ENCODE assay signal across 16 cellular contexts in the genomic region with DNA sequence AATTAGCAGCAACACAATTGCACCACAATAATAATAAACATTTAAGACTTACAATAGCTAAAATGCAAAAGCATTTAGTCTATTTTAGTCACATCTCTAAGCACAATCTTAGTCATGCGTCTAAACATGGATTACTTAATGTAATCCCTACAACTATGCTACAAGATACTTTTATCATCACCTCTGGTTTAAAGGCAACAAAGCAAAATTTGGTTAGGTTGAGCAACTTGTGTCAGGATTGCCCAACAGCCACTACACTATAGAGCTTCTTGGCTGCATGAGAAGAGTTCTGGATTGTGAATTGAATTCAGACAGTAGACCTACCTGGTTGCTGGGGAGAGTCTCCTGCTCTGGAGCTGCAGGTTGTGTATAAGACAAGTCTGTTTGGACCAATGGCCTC.
DNase-seq lines count a peak whose midpoint lies in the region; ATAC-seq, FAIRE-seq and TF ChIP-seq lines count a peak whose summit lies in the region.
"Had no signal": no experiment of that assay in that cellular context is flagged by ENCODE, and none has a peak within 500 bp of the region (broad histone marks: within the 10 kb centered on the region; RNA-seq: fewer than 3 reads in every experiment).

No MANE protein-coding gene starts in this region.

- no peaks in the 10 kb centered on the region for H3K4me1 Mint-ChIP-seq in activated CD4-positive, alpha-beta T cell treated with anti-CD3 and anti-CD28 coated beads for 36 hours

- H3K4me1 ChIP-seq in HepG2 (ENCODE audit: insufficient read depth, low read length), result no peaks in the 10 kb centered on the region
- H3K4me1 ChIP-seq: SJSA1 had no signal

- H3K27ac ChIP-seq in HepG2 (ENCODE audit: extremely low read length, insufficient read depth, low read length), result no peak overlapping the region
- H3K27ac ChIP-seq: KMS-11, SJSA1 had no signal

- WGBS in HepG2 (ENCODE audit: low lambda C conversion rate), result 73% methylated on average over 1 of the region's 1 CpG

- TF ChIP-seq POLR2A in NB4 (IDR thresholded peaks at IDR 0.05; ENCODE audit: extremely low read depth, insufficient read length), result no peak
- no peak for TF ChIP-seq POLR2A in HepG2 (IDR thresholded peaks at IDR 0.05; ENCODE audit: insufficient read depth in 1 of 2, low read depth in 2 of 2, low read length in 2 of 2)

- H3K4me3 ChIP-seq in NB4 (ENCODE audit: low read depth, low read length), result no peak overlapping the region
- H3K4me3 ChIP-seq in cardiac fibroblast (replicated peaks in 1 of 2; ENCODE audit: low read depth in 2 of 2, low read length in 2 of 2), result no peak overlapping the region
- H3K4me3 ChIP-seq in HepG2 (replicated peaks in 1 of 3; ENCODE audit: insufficient read depth in 1 of 3, low read depth in 2 of 3, low read length in 3 of 3), result no peak overlapping the region
- H3K4me3 ChIP-seq: SJSA1 had no signal

- TF ChIP-seq CTCF in NB4 (IDR thresholded peaks at IDR 0.05; ENCODE audit: low read depth, low read length), result no peak
- TF ChIP-seq CTCF in cardiac fibroblast (IDR thresholded peaks at IDR 0.05; ENCODE audit: low read depth, low read length), result no peak
- no peak for TF ChIP-seq CTCF in HepG2 (CRISPR knock-in tag; IDR thresholded peaks at IDR 0.05)

- in situ Hi-C loops in HepG2 (cut with HindIII; ENCODE audit: extremely low pct_ligation_motif_present, low pct_unique_long_range_greater_than_20kb), result no loop called here

- no peaks in the 10 kb centered on the region for H3K27me3 ChIP-seq in HepG2 (ENCODE audit: control insufficient read depth in 1 of 2, insufficient read depth in 2 of 2, low read length in 2 of 2)
- H3K27me3 ChIP-seq: SJSA1 had no signal

- H3K79me2 ChIP-seq in HepG2 (ENCODE audit: insufficient read depth, low read length), result no peaks in the 10 kb centered on the region

- no peaks in the 10 kb centered on the region for H3K36me3 ChIP-seq in HepG2 (replicated peaks in 1 of 2; ENCODE audit: control insufficient read depth in 1 of 2, insufficient read depth in 2 of 2, low read length in 2 of 2)
- H3K36me3 ChIP-seq: SJSA1 had no signal

- no peaks in the 10 kb centered on the region for H3K36me3 Mint-ChIP-seq in activated CD4-positive, alpha-beta T cell treated with anti-CD3 and anti-CD28 coated beads for 36 hours (ENCODE audit: low read depth)
- H3K36me3 Mint-ChIP-seq: CD8-positive, alpha-beta T cell had no signal

- TF ChIP-seq EP300 in HepG2 (IDR thresholded peaks at IDR 0.05; ENCODE audit: low read depth in 2 of 2, low read length in 2 of 2) (no peak), HepG2 (CRISPR knock-in tag; IDR thresholded peaks at IDR 0.05; ENCODE audit: borderline replicate concordance) (no peak)

- no peak for ATAC-seq in HepG2
- ATAC-seq in activated CD4-positive, alpha-beta T cell treated with anti-CD3 and anti-CD28 coated beads for 36 hours, result no peak
- ATAC-seq: CD8-positive, alpha-beta T cell; PC-3 had no signal

- intact Hi-C loops in HepG2 (cut with micrococcal nuclease; ENCODE audit: unreplicated experiment), result no loop called here
- intact Hi-C loops in activated CD4-positive, alpha-beta T cell treated with anti-CD3 and anti-CD28 coated beads for 36 hours (cut with DNase I, micrococcal nuclease), result no loop called here

- no peaks in the 10 kb centered on the region for H4K20me1 ChIP-seq in HepG2 (ENCODE audit: insufficient read depth, low read length)

- POLR2A ChIA-PET in HepG2 (lab: Yijun Ruan, JAX), result no interaction called here
- POLR2A ChIA-PET in activated CD4-positive, alpha-beta T cell treated with anti-CD3 and anti-CD28 coated beads for 36 hours (lab: Charles Lee), result no interaction called here

- no peak overlapping the region for H3K4me3 Mint-ChIP-seq in activated CD4-positive, alpha-beta T cell treated with anti-CD3 and anti-CD28 coated beads for 36 hours
- H3K4me3 Mint-ChIP-seq: CD8-positive, alpha-beta T cell had no signal

- BruUV-seq in HepG2 (replicated peaks; lab: Mats Ljungman, UMichigan), result no TSS peak

- H2AFZ ChIP-seq in HepG2 (ENCODE audit: low read length), result no peak overlapping the region

- CTCF ChIA-PET in HepG2 (lab: Yijun Ruan, JAX; ENCODE audit: low intra/inter-chr PET ratio, low total read pairs), result no interaction called here
- CTCF ChIA-PET in activated CD4-positive, alpha-beta T cell treated with anti-CD3 and anti-CD28 coated beads for 36 hours (lab: Charles Lee), result no interaction called here

- no peak overlapping the region for H3K9ac ChIP-seq in HepG2 (ENCODE audit: insufficient read depth, low read depth, low read length)
- H3K9ac ChIP-seq: KMS-11 had no signal

- DNase-seq in HCEC 1CT (peak; percentile 45), NB4 (ENCODE audit: low read depth) (peak; percentile 65), cardiac fibroblast (ENCODE audit: low read depth in 2 of 2) (peak; percentile 1 to 42), HepG2 (ENCODE audit: low spot score) (no peak), DMS153 (lab: John Stamatoyannopoulos, UW) (no peak), DMS 273 (lab: John Stamatoyannopoulos, UW; ENCODE audit: unreplicated experiment) (no peak)
- DNase-seq in activated CD4-positive, alpha-beta T cell treated with anti-CD3 and anti-CD28 coated beads for 36 hours, result no peak
- DNase-seq: CD8-positive, alpha-beta T cell; MM.1S; NCI-H1436; NCI-H2029 treated with DMSO at 0.1 percent for 48 hours; NCI-H524; PC-3; SW 1271 had no signal

- no peak overlapping the region for H3K27ac Mint-ChIP-seq in activated CD4-positive, alpha-beta T cell treated with anti-CD3 and anti-CD28 coated beads for 36 hours
- H3K27ac Mint-ChIP-seq: CD8-positive, alpha-beta T cell had no signal

- no peaks in the 10 kb centered on the region for H3K9me3 ChIP-seq in HepG2 (ENCODE audit: low read length)
- H3K9me3 ChIP-seq: SJSA1 had no signal

- no peak for FAIRE-seq in HepG2 (lab: Jason Lieb, UNC)

- no peak overlapping the region for H3K4me2 ChIP-seq in HepG2 (ENCODE audit: low read depth, low read length)
- H3K4me2 ChIP-seq: KMS-11 had no signal

- TF ChIP-seq RAD21 in HepG2 (CRISPR knock-in tag; IDR thresholded peaks at IDR 0.05), result no peak

- H3K27me3 Mint-ChIP-seq in activated CD4-positive, alpha-beta T cell treated with anti-CD3 and anti-CD28 coated beads for 36 hours, result no peaks in the 10 kb centered on the region

- H3K9me3 Mint-ChIP-seq in activated CD4-positive, alpha-beta T cell treated with anti-CD3 and anti-CD28 coated beads for 36 hours (ENCODE audit: low read depth), result no peaks in the 10 kb centered on the region
- H3K9me3 Mint-ChIP-seq: CD8-positive, alpha-beta T cell had no signal

TF ChIP-seq in HepG2, 621 proteins besides CTCF, POLR2A, EP300 and RAD21:
- TF ChIP-seq, protein P1, sequence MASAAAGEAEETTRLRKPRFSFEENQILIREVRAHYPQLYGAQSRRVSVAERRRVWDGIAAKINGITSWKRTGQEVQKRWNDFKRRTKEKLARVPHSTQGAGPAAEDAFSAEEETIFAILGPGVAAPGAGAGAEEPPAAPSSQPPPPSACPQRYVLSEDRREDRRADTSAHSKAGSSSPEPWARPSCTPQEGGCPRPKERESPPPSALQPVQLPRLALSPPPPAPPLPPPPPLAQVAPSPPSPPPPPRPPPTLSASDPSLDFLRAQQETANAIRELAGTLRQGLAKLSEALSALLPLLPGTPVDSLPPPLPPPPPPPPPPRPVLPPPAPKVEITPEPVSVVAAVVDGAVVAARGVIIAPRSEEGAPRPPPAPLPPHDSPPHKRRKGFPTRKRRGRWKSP (CRISPR knock-in tag; IDR thresholded peaks at IDR 0.05), result no peak
- TF ChIP-seq CEBPB (IDR thresholded peaks at IDR 0.05; ENCODE audit: borderline replicate concordance, low read depth, low read length), result peak; percentile 29; the same call in 1 of the 2 replicates

Comparison
In these comparisons a context has a peak if more than half of its experiments do, and no peak if none do; other contexts are left out.
1. DNase-seq: peak in HCEC 1CT (single experiment), NB4 (single experiment) and cardiac fibroblast (2 of 2); none in HepG2 (single experiment), DMS153 (single experiment), DMS 273 (single experiment) and activated CD4-positive, alpha-beta T cell treated with anti-CD3 and anti-CD28 coated beads for 36 hours (single experiment).